In genomic region chr4:141309864-141310263, GRCh38 we compare ENCODE assay signal across 22 cellular contexts.
DNase-seq lines count a peak whose midpoint lies in the region; ATAC-seq and TF ChIP-seq lines count a peak whose summit lies in the region.
"Had no signal": no experiment of that assay in that cellular context is flagged by ENCODE, and none has a peak within 500 bp of the region (broad histone marks: within the 10 kb centered on the region; RNA-seq: fewer than 3 reads in every experiment).

No MANE protein-coding gene starts in this region.

- H3K4me1 ChIP-seq in mammary epithelial cell (ENCODE audit: insufficient read depth, low read length) = no peaks in the 10 kb centered on the region
- H3K4me1 ChIP-seq in prostate gland (replicated peaks) = no peaks in the 10 kb centered on the region
- H3K4me1 ChIP-seq: SJSA1 had no signal

- CTCF ChIA-PET in mammary epithelial cell (lab: Charles Lee; ENCODE audit: low non-redundant PET) = no interaction called here

- intact Hi-C loops in mammary epithelial cell (cut with micrococcal nuclease) (no loop called here), CD14-positive monocyte (cut with micrococcal nuclease) (loop anchor here (10.0 kb wide), 2 partner anchors 325 to 405 kb away; partner anchors contain the start of gene IL15 (in 1 of the 2)), prostate gland (cut with DNase I) (no loop called here)

- in situ Hi-C loops in mammary epithelial cell (cut with MboI; ENCODE audit: low sequenced_read_pairs in 2 of 2) = loop anchor here in 1 of 2 donors (25.0 kb wide), 1 partner anchor 1552 kb away; no protein-coding TSS in a partner anchor

- H3K79me2 ChIP-seq in mammary epithelial cell (ENCODE audit: insufficient read depth, low read length) = no peaks in the 10 kb centered on the region

- no peak overlapping the region for H2AFZ ChIP-seq in mammary epithelial cell (ENCODE audit: low read depth, low read length)

- ATAC-seq in GM19328 (IDR thresholded peaks at IDR 0.05; ENCODE audit: unreplicated experiment) (peak; percentile 25), HG02588 (IDR thresholded peaks at IDR 0.05; ENCODE audit: unreplicated experiment) (peak; percentile 32), HG03025 (IDR thresholded peaks at IDR 0.05; ENCODE audit: low FRiP score, unreplicated experiment) (peak; percentile 33)
- ATAC-seq: PC-3 had no signal

- H3K4me3 ChIP-seq in GM06990 (replicated peaks; ENCODE audit: low read depth, low read length) (no peak overlapping the region), mammary epithelial cell (replicated peaks in 1 of 3; ENCODE audit: insufficient read depth in 1 of 3, low read depth in 2 of 3, low read length in 3 of 3) (no peak overlapping the region), prostate gland (no peak overlapping the region)
- H3K4me3 ChIP-seq: SJSA1 had no signal

- H4K20me1 ChIP-seq in mammary epithelial cell (ENCODE audit: insufficient read depth, low read length) = no peaks in the 10 kb centered on the region

- no peak overlapping the region for H3K4me2 ChIP-seq in mammary epithelial cell (ENCODE audit: insufficient read depth, low read depth, low read length)
- H3K4me2 ChIP-seq: KMS-11 had no signal

- TF ChIP-seq POLR2A in prostate gland (IDR thresholded peaks at IDR 0.05) = no peak

- H3K27me3 Mint-ChIP-seq in CD14-positive monocyte (ENCODE audit: low read depth in 3 of 3) = no peaks in the 10 kb centered on the region

- TF ChIP-seq CTCF in GM06990 (IDR thresholded peaks at IDR 0.05; ENCODE audit: insufficient read depth, low read length, poor library complexity, severe bottlenecking) (no peak), mammary epithelial cell (conservative IDR thresholded peaks at IDR 0.05 in 1 of 2, IDR thresholded peaks at IDR 0.05 in 1 of 2; ENCODE audit: extremely low read depth in 1 of 2, insufficient read depth in 1 of 2, low read depth in 1 of 2, low read length in 2 of 2) (no peak), CD14-positive monocyte (IDR thresholded peaks at IDR 0.05) (no peak), prostate gland (IDR thresholded peaks at IDR 0.05) (no peak)

- peaks cover 70% of the 10 kb centered on the region for H3K4me1 Mint-ChIP-seq in CD14-positive monocyte

- no TSS peak for BruUV-seq in mammary epithelial cell (replicated peaks; lab: Mats Ljungman, UMichigan)

- H3K36me3 ChIP-seq in GM06990 (ENCODE audit: control insufficient read depth, insufficient read depth, low read length) (no peaks in the 10 kb centered on the region), mammary epithelial cell (ENCODE audit: insufficient read depth, low read length) (no peaks in the 10 kb centered on the region), prostate gland (no peaks in the 10 kb centered on the region)
- H3K36me3 ChIP-seq: SJSA1 had no signal

- no peak overlapping the region for H3K27ac Mint-ChIP-seq in CD14-positive monocyte
- H3K27ac Mint-ChIP-seq: B cell; CD4-positive, alpha-beta T cell; HFFc6 had no signal

- H3K9me3 ChIP-seq in mammary epithelial cell (replicated peaks; ENCODE audit: insufficient read depth, low read length) = no peaks in the 10 kb centered on the region
- no peaks in the 10 kb centered on the region for H3K9me3 ChIP-seq in prostate gland
- H3K9me3 ChIP-seq: SJSA1 had no signal

- no peaks in the 10 kb centered on the region for H3K27me3 ChIP-seq in GM06990 (replicated peaks; ENCODE audit: control insufficient read depth, insufficient read depth, low read length)
- no peaks in the 10 kb centered on the region for H3K27me3 ChIP-seq in mammary epithelial cell (ENCODE audit: insufficient read depth, low read length)
- H3K27me3 ChIP-seq in prostate gland (replicated peaks; ENCODE audit: insufficient read depth) = peaks cover 2% of the 10 kb centered on the region

- H3K36me3 Mint-ChIP-seq in CD14-positive monocyte = peaks cover 12 to 18% of the 10 kb centered on the region in 2 donors

- DNase-seq in GM06990 (ENCODE audit: extremely low read depth, insufficient read length) (peak; percentile 25), SKM-1 (lab: John Stamatoyannopoulos, UW; ENCODE audit: unreplicated experiment) (no peak), mammary epithelial cell (no peak), CD14-positive monocyte (ENCODE audit: low spot score) (no peak), prostate gland (ENCODE audit: low spot score) (no peak)
- DNase-seq: CD4-positive, alpha-beta T cell; EL; HFFc6; NCI-H1436; NCI-H2029; NCI-H2171 treated with DMSO at 0.1 percent for 48 hours; NCI-H446 treated with DMSO at 0.1 percent for 48 hours; PC-3; SW 1271 had no signal

- WGBS in mammary epithelial cell (ENCODE audit: low coverage, missing lambda C conversion rate) = 78% methylated on average over 3 of the region's 3 CpGs
- WGBS in prostate gland = 85% methylated on average over 3 of the region's 3 CpGs

- no peak overlapping the region for H3K4me3 Mint-ChIP-seq in CD14-positive monocyte
- H3K4me3 Mint-ChIP-seq: B cell; CD4-positive, alpha-beta T cell; HFFc6 had no signal

- dilution Hi-C loops in mammary epithelial cell (cut with HindIII; ENCODE audit: low sequenced_read_pairs) = no loop called here

- H3K9me3 Mint-ChIP-seq in CD14-positive monocyte = peaks cover 0 to 3% (median 0%) of the 10 kb centered on the region in 7 donors
- H3K9me3 Mint-ChIP-seq: CD4-positive, alpha-beta T cell; HFFc6 had no signal

- H3K27ac ChIP-seq in mammary epithelial cell (ENCODE audit: insufficient read depth, low read depth, low read length) (no peak overlapping the region), prostate gland (no peak overlapping the region)
- H3K27ac ChIP-seq: 22Rv1, KMS-11, RWPE1, SJSA1 had no signal

- H3K9ac ChIP-seq in mammary epithelial cell (ENCODE audit: insufficient read depth, low read length) = no peak overlapping the region
- H3K9ac ChIP-seq: KMS-11 had no signal

Comparison
In these comparisons a context has a peak if more than half of its experiments do, and no peak if none do; other contexts are left out.
1. intact Hi-C loops: an anchor here in CD14-positive monocyte (10.0 kb wide); none called in mammary epithelial cell and prostate gland.